Comparison of ENCODE assay signal across 10 cellular contexts in the genomic region with DNA sequence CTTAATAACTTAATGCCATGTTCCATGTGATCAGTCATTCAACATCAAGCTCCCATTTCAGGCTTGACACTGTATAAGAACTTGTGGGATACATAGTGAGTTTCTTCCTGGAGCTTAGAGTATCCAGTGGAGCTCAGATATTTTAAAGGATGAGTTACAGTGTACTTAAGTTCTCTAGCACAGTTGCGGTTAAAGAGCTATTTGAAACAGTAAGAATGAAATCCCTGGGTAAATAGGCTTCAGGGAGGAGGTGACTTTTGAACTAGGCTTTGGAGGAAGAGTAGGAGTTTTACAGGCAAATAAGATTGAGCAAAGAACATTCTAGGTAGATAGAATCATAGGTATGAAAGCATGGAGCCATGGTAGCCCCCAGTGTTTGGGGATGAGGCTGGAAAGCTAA. TPM values are rescaled to one million over a fixed set of nuclear protein-coding genes. Genes with fewer than 3 reads are reported as not detected.
DNase-seq lines count a peak whose midpoint lies in the region; ATAC-seq, FAIRE-seq and TF ChIP-seq lines count a peak whose summit lies in the region.
"Had no signal": no experiment of that assay in that cellular context is flagged by ENCODE, and none has a peak within 500 bp of the region (broad histone marks: within the 10 kb centered on the region; RNA-seq: fewer than 3 reads in every experiment).

No MANE protein-coding gene starts in this region.

- peak overlapping the region; percentile 68 for H3K4me2 ChIP-seq in astrocyte (ENCODE audit: low read length)

- H3K4me3 ChIP-seq in HEK293 (ENCODE audit: low read depth, low read length) (no peak overlapping the region), astrocyte (ENCODE audit: insufficient read depth, low read depth, low read length) (no peak overlapping the region)
- H3K4me3 ChIP-seq: SJSA1 had no signal

- no peak for ATAC-seq in GM19035 (IDR thresholded peaks at IDR 0.05; ENCODE audit: unreplicated experiment)
- ATAC-seq in HG03521 (IDR thresholded peaks at IDR 0.05; ENCODE audit: unreplicated experiment) = no peak
- ATAC-seq in HG03097 (IDR thresholded peaks at IDR 0.05; ENCODE audit: low FRiP score, unreplicated experiment) = no peak

- no peak overlapping the region for H2AFZ ChIP-seq in astrocyte (ENCODE audit: low read depth, low read length)

- H3K4me1 Mint-ChIP-seq in astrocyte (ENCODE audit: low read depth, unreplicated experiment) = peaks cover 29% of the 10 kb centered on the region
- H3K4me1 Mint-ChIP-seq in nephron progenitor cell = peaks cover 62% of the 10 kb centered on the region

- H4K20me1 ChIP-seq in astrocyte (ENCODE audit: insufficient read depth, low read length) = peaks cover 79% of the 10 kb centered on the region

- DNase-seq in ACHN (peak; percentile 18), astrocyte (ENCODE audit: low read depth) (no peak), nephron progenitor cell (no peak), NCI-H187 (lab: John Stamatoyannopoulos, UW) (no peak)
- DNase-seq: activated CD4-positive, alpha-beta T cell treated with anti-CD3 and anti-CD28 coated beads for 48 hours had no signal

- H3K36me3 Mint-ChIP-seq in astrocyte (ENCODE audit: low read depth, unreplicated experiment) (peaks cover 3% of the 10 kb centered on the region), nephron progenitor cell (ENCODE audit: low read depth) (peaks cover 9% of the 10 kb centered on the region)

- no peak overlapping the region for H3K9ac ChIP-seq in astrocyte (ENCODE audit: low read length)

- H3K36me3 ChIP-seq in HEK293 (ENCODE audit: control insufficient read depth in 2 of 2, insufficient read depth in 1 of 2, low read length in 2 of 2) = peaks cover 4 to 5% of the 10 kb centered on the region in 2 experiments; a peak in 2 of 3 replicates
- H3K36me3 ChIP-seq in astrocyte (ENCODE audit: insufficient read depth, low read length) = no peaks in the 10 kb centered on the region

- H3K4me1 ChIP-seq in HEK293 (ENCODE audit: control insufficient read depth, insufficient read depth, low read length) (peaks cover 22% of the 10 kb centered on the region), astrocyte (ENCODE audit: insufficient read depth, low read length) (peaks cover 32% of the 10 kb centered on the region)

- CTCF ChIA-PET in HEK293 (lab: Yijun Ruan, JAX) = interaction anchor here (0.6 to 0.7 kb wide), 2 partner anchors 93 to 153 kb away, joined by 3 read pairs; no protein-coding TSS in a partner anchor

- TF ChIP-seq CTCF in HEK293 (tag by site-specific recombination; IDR thresholded peaks at IDR 0.05) = no peak
- TF ChIP-seq CTCF in astrocyte (IDR thresholded peaks at IDR 0.05; ENCODE audit: insufficient read depth, low read depth, low read length) = no peak
- no peak for TF ChIP-seq CTCF in nephron progenitor cell (IDR thresholded peaks at IDR 0.05)

- no peaks in the 10 kb centered on the region for H3K27me3 ChIP-seq in astrocyte (ENCODE audit: insufficient read depth, low read length)
- H3K27me3 ChIP-seq: SJSA1 had no signal

- in situ Hi-C loops in ACHN (cut with HindIII; ENCODE audit: low pct_ligation_motif_present, low pct_unique_long_range_greater_than_20kb, low sequenced_read_pairs) = no loop called here

- H3K9me3 Mint-ChIP-seq in astrocyte (ENCODE audit: unreplicated experiment) (no peaks in the 10 kb centered on the region), nephron progenitor cell (no peaks in the 10 kb centered on the region)

- H3K79me2 ChIP-seq in astrocyte (ENCODE audit: insufficient read depth, low read length) = peaks cover 88% of the 10 kb centered on the region

- H3K9me3 ChIP-seq in HEK293 (ENCODE audit: control insufficient read depth, insufficient read depth, low read depth, low read length) (no peaks in the 10 kb centered on the region), astrocyte (ENCODE audit: insufficient read depth, low read depth, low read length) (no peaks in the 10 kb centered on the region)
- H3K9me3 ChIP-seq: SJSA1 had no signal

- H3K27me3 Mint-ChIP-seq in astrocyte (ENCODE audit: low read depth, unreplicated experiment) (no peaks in the 10 kb centered on the region), nephron progenitor cell (ENCODE audit: low read depth, poor library complexity) (peaks cover 3% of the 10 kb centered on the region)

- no peak overlapping the region for H3K27ac ChIP-seq in HEK293 (ENCODE audit: extremely low read depth, low read depth, low read length)
- peak overlapping the region; percentile 8 for H3K27ac ChIP-seq in astrocyte (ENCODE audit: low read depth, low read length)
- H3K27ac ChIP-seq: SJSA1 had no signal

- no peak overlapping the region for H3K27ac Mint-ChIP-seq in astrocyte (ENCODE audit: unreplicated experiment)
- peak overlapping the region; percentile 49 for H3K27ac Mint-ChIP-seq in nephron progenitor cell

- no peak for FAIRE-seq in astrocyte (lab: Jason Lieb, UNC)

- POLR2A ChIA-PET in HEK293 (lab: Yijun Ruan, JAX) = interaction anchor here (0.6 to 1.5 kb wide), 4 partner anchors 8 to 226 kb away, joined by 3 to 4 read pairs (median 3); partner anchors contain the start of gene SEC11A

- H3K4me3 Mint-ChIP-seq in astrocyte (ENCODE audit: unreplicated experiment) (no peak overlapping the region), nephron progenitor cell (no peak overlapping the region)

TF ChIP-seq in HEK293, 187 proteins besides CTCF, POLR2A, EP300 and RAD21:
- TF ChIP-seq, protein P1, sequence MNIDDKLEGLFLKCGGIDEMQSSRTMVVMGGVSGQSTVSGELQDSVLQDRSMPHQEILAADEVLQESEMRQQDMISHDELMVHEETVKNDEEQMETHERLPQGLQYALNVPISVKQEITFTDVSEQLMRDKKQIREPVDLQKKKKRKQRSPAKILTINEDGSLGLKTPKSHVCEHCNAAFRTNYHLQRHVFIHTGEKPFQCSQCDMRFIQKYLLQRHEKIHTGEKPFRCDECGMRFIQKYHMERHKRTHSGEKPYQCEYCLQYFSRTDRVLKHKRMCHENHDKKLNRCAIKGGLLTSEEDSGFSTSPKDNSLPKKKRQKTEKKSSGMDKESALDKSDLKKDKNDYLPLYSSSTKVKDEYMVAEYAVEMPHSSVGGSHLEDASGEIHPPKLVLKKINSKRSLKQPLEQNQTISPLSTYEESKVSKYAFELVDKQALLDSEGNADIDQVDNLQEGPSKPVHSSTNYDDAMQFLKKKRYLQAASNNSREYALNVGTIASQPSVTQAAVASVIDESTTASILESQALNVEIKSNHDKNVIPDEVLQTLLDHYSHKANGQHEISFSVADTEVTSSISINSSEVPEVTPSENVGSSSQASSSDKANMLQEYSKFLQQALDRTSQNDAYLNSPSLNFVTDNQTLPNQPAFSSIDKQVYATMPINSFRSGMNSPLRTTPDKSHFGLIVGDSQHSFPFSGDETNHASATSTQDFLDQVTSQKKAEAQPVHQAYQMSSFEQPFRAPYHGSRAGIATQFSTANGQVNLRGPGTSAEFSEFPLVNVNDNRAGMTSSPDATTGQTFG (tag by site-specific recombination; IDR thresholded peaks at IDR 0.05; ENCODE audit: borderline replicate concordance) = no peak
- TF ChIP-seq ZBTB17 (tag by site-specific recombination; IDR thresholded peaks at IDR 0.05) = 0 out of 2 replicates have a peak, but pooled peaks have one; percentile 24
- peak; percentile 86 for TF ChIP-seq ZFP3 (tag by site-specific recombination; IDR thresholded peaks at IDR 0.05; ENCODE audit: low read depth)

RNA-seq across cellular contexts. Expression of gene ZNF592, which starts 3.8 kb away (rescaled TPM):
- total RNA-seq in astrocyte = 25.1 and 25.5 TPM in 2 replicates

RNA-seq across cellular contexts. Expression of gene SEC11A, which starts 36.3 kb away (rescaled TPM):
- total RNA-seq in astrocyte = 187 and 198 TPM in 2 replicates
